13 cellular contexts compared by ENCODE assay signal in genomic region chr1:234770031-234770795, GRCh38.
A peak's percentile ranks its signal among the peaks of the same experiment; 100 is the strongest.
DNase-seq lines count a peak whose midpoint lies in the region; ATAC-seq and TF ChIP-seq lines count a peak whose summit lies in the region.
"Had no signal": no experiment of that assay in that cellular context is flagged by ENCODE, and none has a peak within 500 bp of the region (broad histone marks: within the 10 kb centered on the region; RNA-seq: fewer than 3 reads in every experiment).

No MANE protein-coding gene starts in this region.

- no peaks in the 10 kb centered on the region for H3K9me2 ChIP-seq in SK-N-SH

- H2BK15ac ChIP-seq in neuronal stem cell (ENCODE audit: low read length) = no peak overlapping the region

- CTCF ChIA-PET in SK-N-SH (lab: Yijun Ruan, JAX) = interaction anchor here (0.8 to 2.1 kb wide), 5 partner anchors 46 to 313 kb away, joined by 3 to 9 read pairs (median 5); no protein-coding TSS in a partner anchor

- no peak overlapping the region for H3K4me2 ChIP-seq in SK-N-SH
- no peak overlapping the region for H3K4me2 ChIP-seq in neuronal stem cell (ENCODE audit: insufficient read depth, low read length, poor library complexity, severe bottlenecking)

- TF ChIP-seq CTCF in SK-N-SH (IDR thresholded peaks at IDR 0.05) (no peak), chondrocyte (IDR thresholded peaks at IDR 0.05) (peak; percentile 54)

- TF ChIP-seq EP300 in SK-N-SH (IDR thresholded peaks at IDR 0.05; ENCODE audit: borderline replicate concordance in 1 of 2, low read depth in 1 of 2, low read length in 1 of 2) = peak in 1 of 2 experiments; percentile 63; a peak in 1 of 4 replicates

- no peak overlapping the region for H2BK12ac ChIP-seq in neuronal stem cell (ENCODE audit: low read length)

- no peak overlapping the region for H3K23ac ChIP-seq in neuronal stem cell (ENCODE audit: low read depth, low read length, poor library complexity)

- DNase-seq in SK-N-SH = peak; percentile 90
- DNase-seq in NCI-H2227 (lab: John Stamatoyannopoulos, UW; ENCODE audit: unreplicated experiment) = peak; percentile 83
- no peak for DNase-seq in chondrocyte (ENCODE audit: low spot score)
- no peak for DNase-seq in neuronal stem cell (ENCODE audit: low spot score)
- no peak for DNase-seq in GM19238 (ENCODE audit: insufficient read length, low spot score)
- no peak for DNase-seq in NCI-H446 treated with DMSO at 0.1 percent for 48 hours (lab: John Stamatoyannopoulos, UW)
- DNase-seq: activated naive CD4-positive, alpha-beta T cell treated with anti-CD3 and anti-CD28 coated beads for 36 hours; left lung; NCI-H1930; stimulated activated CD4-positive, alpha-beta T cell treated with anti-CD3 and anti-CD28 coated beads, Interleukin-4, amount 100 ng/mL, for 24 hours had no signal

- H3K79me2 ChIP-seq in SK-N-SH (ENCODE audit: insufficient read depth) = no peaks in the 10 kb centered on the region

- H3K27me3 ChIP-seq in SK-N-SH (ENCODE audit: insufficient read depth) = no peaks in the 10 kb centered on the region
- no peaks in the 10 kb centered on the region for H3K27me3 ChIP-seq in neuronal stem cell (ENCODE audit: control insufficient read depth in 3 of 3, insufficient read depth in 3 of 3, low read depth in 1 of 3, low read length in 3 of 3)
- H3K27me3 ChIP-seq: left lung had no signal

- POLR2A ChIA-PET in SK-N-SH (lab: Yijun Ruan, JAX) = interaction anchor here (0.7 to 2.5 kb wide), 7 partner anchors 46 to 200 kb away, joined by 3 to 18 read pairs (median 8); partner anchors contain the start of gene IRF2BP2

- WGBS in SK-N-SH (ENCODE audit: low lambda C conversion rate) = 83% methylated on average over 24 of the region's 24 CpGs
- WGBS in neuronal stem cell (ENCODE audit: extremely low coverage in 2 of 2, insufficient read length in 2 of 2, insufficient replicate concordance in 1 of 2), 2 donors = no CpG with 5 or more reads among the region's 24 CpGs

- H3K36me3 Mint-ChIP-seq in chondrocyte (ENCODE audit: low read depth) = peaks cover 2% of the 10 kb centered on the region

- no peak overlapping the region for H2AFZ ChIP-seq in SK-N-SH (ENCODE audit: low read depth)
- peak overlapping the region; percentile 72 for H2AFZ ChIP-seq in neuronal stem cell (ENCODE audit: low read length)

- H3K27ac Mint-ChIP-seq in chondrocyte (ENCODE audit: unreplicated experiment) = no peak overlapping the region

- no peaks in the 10 kb centered on the region for H4K20me1 ChIP-seq in SK-N-SH (ENCODE audit: insufficient read depth)

- H3K4me1 ChIP-seq in SK-N-SH (ENCODE audit: control insufficient read depth in 1 of 2, insufficient read depth in 2 of 2, low read depth in 1 of 2, low read length in 1 of 2) (peaks cover 12 to 44% of the 10 kb centered on the region in 2 experiments), neuronal stem cell (ENCODE audit: control insufficient read depth in 2 of 2, insufficient read depth in 1 of 2, low read depth in 1 of 2, low read length in 2 of 2) (peaks cover 10 to 18% of the 10 kb centered on the region in 2 donors)

- peaks cover 37% of the 10 kb centered on the region for H3K4me1 Mint-ChIP-seq in chondrocyte (ENCODE audit: low read depth)

- H3K9ac ChIP-seq in SK-N-SH (no peak overlapping the region), neuronal stem cell (ENCODE audit: low read depth, low read length, poor library complexity) (no peak overlapping the region)

- H3K4me3 ChIP-seq in SK-N-SH (ENCODE audit: low read depth in 2 of 2, low read length in 1 of 2) (no peak overlapping the region), neuronal stem cell (ENCODE audit: low read length in 2 of 2) (no peak overlapping the region)
- H3K4me3 ChIP-seq: left lung had no signal

- no peak overlapping the region for H3K14ac ChIP-seq in neuronal stem cell (ENCODE audit: low read length)

- H3K9me3 ChIP-seq in SK-N-SH = no peaks in the 10 kb centered on the region
- H3K9me3 ChIP-seq in neuronal stem cell (replicated peaks in 1 of 2; ENCODE audit: control insufficient read depth in 2 of 2, insufficient read depth in 1 of 2, low read depth in 1 of 2, low read length in 2 of 2) = no peaks in the 10 kb centered on the region
- H3K9me3 ChIP-seq: left lung had no signal

- H3K4me3 Mint-ChIP-seq in chondrocyte (ENCODE audit: unreplicated experiment) = no peak overlapping the region
- H3K4me3 Mint-ChIP-seq: activated naive CD4-positive, alpha-beta T cell treated with anti-CD3 and anti-CD28 coated beads for 36 hours had no signal

- H3F3A ChIP-seq in SK-N-SH (replicated peaks; ENCODE audit: insufficient read depth) = no peaks in the 10 kb centered on the region

- no peak overlapping the region for H2BK5ac ChIP-seq in neuronal stem cell (ENCODE audit: low read length)

- peak overlapping the region; percentile 39 for H3K18ac ChIP-seq in neuronal stem cell (ENCODE audit: low read length)

- ATAC-seq in SK-N-SH treated with all-trans-retinoic acid at 6 μM for 48 hours = no peak
- ATAC-seq in activated CD4-positive, CD25-positive, alpha-beta regulatory T cell treated with anti-CD3 and anti-CD28 coated beads, Interleukin-2, amount 50 U/mL, for 24 hours = no peak
- ATAC-seq: left lung had no signal

- no peak overlapping the region for H2BK120ac ChIP-seq in neuronal stem cell (ENCODE audit: low read depth, low read length)

- H3K27me3 Mint-ChIP-seq in chondrocyte (ENCODE audit: low read depth) = no peaks in the 10 kb centered on the region

- H4K8ac ChIP-seq in neuronal stem cell (ENCODE audit: low read depth, low read length) = no peak overlapping the region

- peak overlapping the region; percentile 36 for H2AK5ac ChIP-seq in neuronal stem cell (ENCODE audit: low read depth, low read length)

- no peaks in the 10 kb centered on the region for H3K36me3 ChIP-seq in SK-N-SH (replicated peaks in 1 of 2; ENCODE audit: control insufficient read depth in 1 of 2, insufficient read depth in 2 of 2, low read length in 1 of 2)
- H3K36me3 ChIP-seq in neuronal stem cell (replicated peaks in 1 of 2; ENCODE audit: control insufficient read depth in 2 of 2, insufficient read depth in 2 of 2, low read length in 2 of 2) = no peaks in the 10 kb centered on the region
- H3K36me3 ChIP-seq: left lung had no signal

- peak overlapping the region in 1 of 2 experiments; percentile 92; a peak in 2 of 4 replicates for H3K27ac ChIP-seq in SK-N-SH (ENCODE audit: low read depth in 2 of 2, low read length in 1 of 2)
- H3K27ac ChIP-seq in neuronal stem cell (replicated peaks; ENCODE audit: low read length) = no peak overlapping the region
- H3K27ac ChIP-seq: RWPE1 had no signal

- H4K91ac ChIP-seq in neuronal stem cell (ENCODE audit: low read depth, low read length, poor library complexity) = no peak overlapping the region

- H3K79me1 ChIP-seq in neuronal stem cell (ENCODE audit: low read depth, low read length) = no peaks in the 10 kb centered on the region

- peak; percentile 56 for TF ChIP-seq RAD21 in SK-N-SH (IDR thresholded peaks at IDR 0.05; ENCODE audit: low read length)

- H3K4ac ChIP-seq in neuronal stem cell (ENCODE audit: low read length) = no peak overlapping the region

- H3K9me3 Mint-ChIP-seq in chondrocyte (ENCODE audit: low read depth) = peaks cover 3% of the 10 kb centered on the region

TF ChIP-seq in SK-N-SH, 30 proteins besides CTCF, POLR2A, EP300 and RAD21 (continues in another document):
- TF ChIP-seq MXI1 (IDR thresholded peaks at IDR 0.05; ENCODE audit: low read depth, low read length) (0 out of 2 replicates have a peak, but pooled peaks have one; percentile 31), MEF2A (IDR thresholded peaks at IDR 0.05; ENCODE audit: borderline replicate concordance, low read depth) (no peak), GATA2 (CRISPR knock-in tag; IDR thresholded peaks at IDR 0.05) (no peak), FOXM1 (IDR thresholded peaks at IDR 0.05; ENCODE audit: low read depth) (no peak), ZBTB33 (IDR thresholded peaks at IDR 0.05; ENCODE audit: borderline replicate concordance, low read depth) (no peak)

TF ChIP-seq in SK-N-SH treated with all-trans-retinoic acid at 6 μM for 48 hours, 23 proteins besides CTCF, POLR2A, EP300 and RAD21 (continues in another document):
- TF ChIP-seq SNAI2 (CRISPR knock-in tag; IDR thresholded peaks at IDR 0.05) = no peak
- no peak for TF ChIP-seq ZNF70 (CRISPR knock-in tag; IDR thresholded peaks at IDR 0.05)
- no peak for TF ChIP-seq CSRNP3 (CRISPR knock-in tag; IDR thresholded peaks at IDR 0.05)
- no peak for TF ChIP-seq ZC3H10 (CRISPR knock-in tag; IDR thresholded peaks at IDR 0.05)
- TF ChIP-seq ZFP30 (CRISPR knock-in tag; IDR thresholded peaks at IDR 0.05) = no peak
- TF ChIP-seq OSR1 (CRISPR knock-in tag; IDR thresholded peaks at IDR 0.05) = no peak
- no peak; the same call in 1 of the 2 replicates for TF ChIP-seq TCF4 (CRISPR knock-in tag; IDR thresholded peaks at IDR 0.05; ENCODE audit: borderline replicate concordance)
- TF ChIP-seq POU6F1 (CRISPR knock-in tag; IDR thresholded peaks at IDR 0.05; ENCODE audit: borderline replicate concordance, low read depth) = no peak
- no peak for TF ChIP-seq CSDC2 (CRISPR knock-in tag; IDR thresholded peaks at IDR 0.05)
- TF ChIP-seq PPARA (CRISPR knock-in tag; IDR thresholded peaks at IDR 0.05; ENCODE audit: borderline replicate concordance) = no peak
- TF ChIP-seq ZNF8 (CRISPR knock-in tag; IDR thresholded peaks at IDR 0.05) = no peak

Comparison
In these comparisons a context has a peak if more than half of its experiments do, and no peak if none do; other contexts are left out.
1. DNase-seq: peak in SK-N-SH (single experiment) and NCI-H2227 (single experiment); none in chondrocyte (single experiment), neuronal stem cell (single experiment), GM19238 (single experiment) and NCI-H446 treated with DMSO at 0.1 percent for 48 hours (single experiment).